Comparison of ENCODE assay signal across 8 cellular contexts in genomic region chr20:34557936-34558319, GRCh38. TPM values are rescaled to one million over a fixed set of nuclear protein-coding genes. Genes with fewer than 3 reads are reported as not detected.
A peak's percentile ranks its signal among the peaks of the same experiment; 100 is the strongest.
DNase-seq lines count a peak whose midpoint lies in the region; ATAC-seq and TF ChIP-seq lines count a peak whose summit lies in the region.

No MANE protein-coding gene starts in this region.

- peak overlapping the region; percentile 96 for H4K8ac ChIP-seq in mesenchymal stem cell (ENCODE audit: low read length)

- no peak overlapping the region for H2BK120ac ChIP-seq in mesenchymal stem cell (ENCODE audit: low read depth, low read length)

- H3K23ac ChIP-seq in mesenchymal stem cell (ENCODE audit: low read length in 2 of 2) = no peak overlapping the region

- H2AFZ ChIP-seq in mesenchymal stem cell (ENCODE audit: low read depth, low read length) = peak overlapping the region; percentile 72
- no peak overlapping the region for H2AFZ ChIP-seq in MM.1S (ENCODE audit: low read length)

- H3K27ac Mint-ChIP-seq in brain = peak overlapping the region; percentile 56 to 92 (median 88)

- intact Hi-C loops in heart right ventricle (cut with DNase I) (loop anchor here in 1 of 10 donors (5.0 kb wide), 1 partner anchor 149 kb away; no protein-coding TSS in a partner anchor), left ventricle myocardium superior (cut with micrococcal nuclease) (no loop called here), uterus (cut with DNase I; ENCODE audit: low total_unique reads) (no loop called here)

- H3K36me3 ChIP-seq in heart right ventricle (peaks cover 0 to 13% (median 0%) of the 10 kb centered on the region in 9 donors), mesenchymal stem cell (ENCODE audit: control insufficient read depth in 1 of 2, insufficient read depth in 2 of 2, low read depth in 1 of 2, low read length in 2 of 2) (peaks cover 0 to 31% of the 10 kb centered on the region in 2 experiments), uterus (no peaks in the 10 kb centered on the region), MM.1S (replicated peaks; ENCODE audit: insufficient read depth, low read length) (no peaks in the 10 kb centered on the region)

- no peak overlapping the region for H2BK15ac ChIP-seq in mesenchymal stem cell (ENCODE audit: low read depth, poor library complexity, severe bottlenecking)

- no peak for TF ChIP-seq POLR2A in uterus (IDR thresholded peaks at IDR 0.05)

- H3K9me3 ChIP-seq in heart right ventricle (no peaks in the 10 kb centered on the region), mesenchymal stem cell (ENCODE audit: control insufficient read depth, low read length) (no peaks in the 10 kb centered on the region), uterus (no peaks in the 10 kb centered on the region), MM.1S (replicated peaks; ENCODE audit: insufficient read depth, low read length) (no peaks in the 10 kb centered on the region)

- H3K27me3 ChIP-seq in heart right ventricle (no peaks in the 10 kb centered on the region), mesenchymal stem cell (ENCODE audit: control insufficient read depth in 1 of 2, insufficient read depth in 1 of 2, low read length in 2 of 2) (no peaks in the 10 kb centered on the region), uterus (no peaks in the 10 kb centered on the region), MM.1S (replicated peaks; ENCODE audit: insufficient read depth, low read length) (no peaks in the 10 kb centered on the region)

- H3K4ac ChIP-seq in mesenchymal stem cell (ENCODE audit: low read depth in 1 of 2, low read length in 2 of 2) = peak overlapping the region; percentile 32 to 92

- no peak overlapping the region for H2BK12ac ChIP-seq in mesenchymal stem cell (ENCODE audit: low read length in 2 of 2)

- no peak for ATAC-seq in heart right ventricle
- ATAC-seq in left ventricle myocardium superior = no peak

- H4K20me1 ChIP-seq in MM.1S (ENCODE audit: insufficient read depth, low read length) = no peaks in the 10 kb centered on the region

- peak overlapping the region; percentile 80 to 86 (median 85) for H3K4me3 Mint-ChIP-seq in brain

- DNase-seq in heart right ventricle = no peak
- no peak for DNase-seq in left ventricle myocardium superior
- DNase-seq in mesenchymal stem cell = no peak
- DNase-seq in uterus = no peak
- DNase-seq in central memory CD4-positive, alpha-beta T cell = no peak
- no peak for DNase-seq in MM.1S
- DNase-seq in SIG-M5 treated with dmso at 0.1 percent for 504 hours (lab: John Stamatoyannopoulos, UW; ENCODE audit: unreplicated experiment) = no peak

- no peaks in the 10 kb centered on the region for H3K79me2 ChIP-seq in MM.1S (ENCODE audit: low read length)

- peak overlapping the region; percentile 71 to 98 (median 94) for H3K27ac ChIP-seq in heart right ventricle
- H3K27ac ChIP-seq in mesenchymal stem cell (ENCODE audit: low read length, poor library complexity, severe bottlenecking) = no peak overlapping the region
- H3K27ac ChIP-seq in uterus = peak overlapping the region; percentile 92 to 95
- H3K27ac ChIP-seq in MM.1S (ENCODE audit: low read length) = no peak overlapping the region

- H3K27me3 Mint-ChIP-seq in brain = no peaks in the 10 kb centered on the region

- TF ChIP-seq CTCF in heart right ventricle (IDR thresholded peaks at IDR 0.05) = no peak
- TF ChIP-seq CTCF in brain (conservative IDR thresholded peaks at IDR 0.05) = no peak
- TF ChIP-seq CTCF in uterus (IDR thresholded peaks at IDR 0.05) = no peak
- no peak for TF ChIP-seq CTCF in MM.1S (IDR thresholded peaks at IDR 0.05; ENCODE audit: low read length)

- peak overlapping the region; percentile 93 for H3K9ac ChIP-seq in mesenchymal stem cell (ENCODE audit: low read length)
- no peak overlapping the region for H3K9ac ChIP-seq in MM.1S (ENCODE audit: low read length)

- no peaks in the 10 kb centered on the region for H3K36me3 Mint-ChIP-seq in brain

- H3K4me3 ChIP-seq in heart right ventricle = peak overlapping the region; percentile 63 to 93 (median 74)
- peak overlapping the region; percentile 84 to 89 for H3K4me3 ChIP-seq in mesenchymal stem cell (ENCODE audit: insufficient read depth in 1 of 2, low read depth in 1 of 2, low read length in 2 of 2)
- peak overlapping the region; percentile 59 to 83 for H3K4me3 ChIP-seq in uterus
- no peak overlapping the region for H3K4me3 ChIP-seq in MM.1S (ENCODE audit: low read length)

- H3K14ac ChIP-seq in mesenchymal stem cell (ENCODE audit: low read length in 2 of 2) = no peak overlapping the region

- 31 to 38% methylated on average over 11 of the region's 11 CpGs for WGBS in heart right ventricle, 2 donors
- WGBS in mesenchymal stem cell = 65% methylated on average over 11 of the region's 11 CpGs

- H2AK5ac ChIP-seq in mesenchymal stem cell (ENCODE audit: low read length, severe bottlenecking) = no peak overlapping the region

- H3K4me1 Mint-ChIP-seq in brain = peaks cover 13% of the 10 kb centered on the region

- no peak overlapping the region for H2BK5ac ChIP-seq in mesenchymal stem cell (ENCODE audit: low read depth, low read length, poor library complexity, severe bottlenecking)

- H3K9me2 ChIP-seq in MM.1S (replicated peaks; ENCODE audit: insufficient read depth, low read length) = no peaks in the 10 kb centered on the region

- H3K4me2 ChIP-seq in mesenchymal stem cell (ENCODE audit: low read length, poor library complexity, severe bottlenecking) = peak overlapping the region; percentile 96
- H3K4me2 ChIP-seq in MM.1S (ENCODE audit: low read depth, low read length) = no peak overlapping the region

- H3K79me1 ChIP-seq in mesenchymal stem cell (replicated peaks; ENCODE audit: low read length, poor library complexity, severe bottlenecking) = peaks cover 1% of the 10 kb centered on the region

- no peaks in the 10 kb centered on the region for H3F3A ChIP-seq in MM.1S (ENCODE audit: insufficient read depth, low read length)

- peak overlapping the region; percentile 64 for H4K91ac ChIP-seq in mesenchymal stem cell (ENCODE audit: low read length)

- H3K18ac ChIP-seq in mesenchymal stem cell (ENCODE audit: low read depth in 1 of 2, low read length in 2 of 2) = no peak overlapping the region

- H3K9me3 Mint-ChIP-seq in brain = peaks cover 0 to 2% (median 0%) of the 10 kb centered on the region in 5 experiments

- peaks cover 0 to 38% (median 21%) of the 10 kb centered on the region in 9 donors for H3K4me1 ChIP-seq in heart right ventricle
- peaks cover 23% of the 10 kb centered on the region for H3K4me1 ChIP-seq in mesenchymal stem cell (ENCODE audit: control insufficient read depth, insufficient read depth, low read depth, low read length)
- peaks cover 0 to 6% of the 10 kb centered on the region in 2 donors for H3K4me1 ChIP-seq in uterus
- H3K4me1 ChIP-seq in MM.1S (ENCODE audit: low read length) = no peaks in the 10 kb centered on the region

RNA-seq across cellular contexts. Expression of gene MAP1LC3A, which starts 0.6 kb away (rescaled TPM):
- total RNA-seq in heart right ventricle (100 to 1,000 TPM in 2 of 10 donors, 10 to 100 TPM in 8; 61.7 to 137 (median 74.6) TPM), left ventricle myocardium superior (137 TPM), uterus (10 to 100 TPM in 3 of 4 donors, 1 to 10 TPM in 1; 6.7 to 57.1 (median 20.0) TPM)
- polyA plus RNA-seq in heart right ventricle (100 to 1,000 TPM in 1 of 2 donors, 10 to 100 TPM in 1; 61.5 to 133 TPM), brain (ENCODE audit: insufficient read depth, low read depth, low replicate concordance) (298 TPM)
- polyA plus RNA-seq in mesenchymal stem cell (2013, experiment 1 of 2) = 34.0 TPM
- polyA plus RNA-seq in mesenchymal stem cell (2013, experiment 2 of 2) = 33.2 TPM

RNA-seq across cellular contexts. Expression of gene DYNLRB1, which starts 41.7 kb away (rescaled TPM):
- total RNA-seq in heart right ventricle = 100 to 1,000 TPM; 132 to 187 (median 148) TPM
- 100 to 1,000 TPM; 253 to 408 TPM for polyA plus RNA-seq in heart right ventricle
- 154 TPM for total RNA-seq in left ventricle myocardium superior
- 1,097 TPM for polyA plus RNA-seq in brain (ENCODE audit: insufficient read depth, low read depth, low replicate concordance)
- polyA plus RNA-seq in mesenchymal stem cell (2013, experiment 1 of 2) = 344 TPM
- 339 TPM for polyA plus RNA-seq in mesenchymal stem cell (2013, experiment 2 of 2)
- 100 to 1,000 TPM in 3 of 4 donors, 10 to 100 TPM in 1; 20.8 to 289 (median 149) TPM for total RNA-seq in uterus

Comparison
In these comparisons a context has a peak if more than half of its experiments do, and no peak if none do; other contexts are left out.
1. H3K27ac ChIP-seq: peak in heart right ventricle (10 of 10) and uterus (2 of 2); none in mesenchymal stem cell (single experiment) and MM.1S (single experiment).